In genomic region chr17:42984486-42984885, GRCh38 we compare ENCODE assay signal across 23 cellular contexts. TPM values are rescaled to one million over a fixed set of nuclear protein-coding genes. Genes with fewer than 3 reads are reported as not detected.
A peak's percentile ranks its signal among the peaks of the same experiment; 100 is the strongest.
DNase-seq lines count a peak whose midpoint lies in the region; ATAC-seq, FAIRE-seq and TF ChIP-seq lines count a peak whose summit lies in the region.
"Had no signal": no experiment of that assay in that cellular context is flagged by ENCODE, and none has a peak within 500 bp of the region (broad histone marks: within the 10 kb centered on the region; RNA-seq: fewer than 3 reads in every experiment).

No MANE protein-coding gene starts in this region.

- H3K9ac ChIP-seq in astrocyte (ENCODE audit: low read length): no peak overlapping the region

- H3K9me3 ChIP-seq in astrocyte (ENCODE audit: insufficient read depth, low read depth, low read length): no peaks in the 10 kb centered on the region
- no peaks in the 10 kb centered on the region for H3K9me3 ChIP-seq in upper lobe of right lung
- H3K9me3 ChIP-seq: colonic mucosa, SJCRH30 had no signal

- H3K27ac Mint-ChIP-seq in activated T-cell treated with anti-CD3 and anti-CD28 coated beads, Interleukin-2, amount 50 U/mL, for 72 hours: peak overlapping the region; percentile 64
- H3K27ac Mint-ChIP-seq in astrocyte (ENCODE audit: unreplicated experiment) (peak overlapping the region; percentile 34), memory B cell (peak overlapping the region; percentile 83)
- H3K27ac Mint-ChIP-seq: activated naive CD4-positive, alpha-beta T cell treated with anti-CD3 and anti-CD28 coated beads, Interleukin-2, amount 50 U/mL, for 24 hours; activated T-cell treated with anti-CD3 and anti-CD28 coated beads, Interleukin-2, amount 50 U/mL, for 24 hours had no signal

- intact Hi-C loops in upper lobe of right lung (cut with DNase I): no loop called here

- no peak overlapping the region for H3K4me3 Mint-ChIP-seq in activated T-cell treated with anti-CD3 and anti-CD28 coated beads, Interleukin-2, amount 50 U/mL, for 72 hours
- no peak overlapping the region for H3K4me3 Mint-ChIP-seq in astrocyte (ENCODE audit: unreplicated experiment)
- peak overlapping the region; percentile 81 for H3K4me3 Mint-ChIP-seq in memory B cell
- H3K4me3 Mint-ChIP-seq: activated naive CD4-positive, alpha-beta T cell treated with anti-CD3 and anti-CD28 coated beads, Interleukin-2, amount 50 U/mL, for 24 hours; activated T-cell treated with anti-CD3 and anti-CD28 coated beads, Interleukin-2, amount 50 U/mL, for 24 hours had no signal

- no peaks in the 10 kb centered on the region for H3K9me3 Mint-ChIP-seq in activated T-cell treated with anti-CD3 and anti-CD28 coated beads, Interleukin-2, amount 50 U/mL, for 72 hours
- H3K9me3 Mint-ChIP-seq in astrocyte (ENCODE audit: unreplicated experiment): no peaks in the 10 kb centered on the region
- no peaks in the 10 kb centered on the region for H3K9me3 Mint-ChIP-seq in memory B cell
- H3K9me3 Mint-ChIP-seq: activated naive CD4-positive, alpha-beta T cell treated with anti-CD3 and anti-CD28 coated beads, Interleukin-2, amount 50 U/mL, for 24 hours; activated T-cell treated with anti-CD3 and anti-CD28 coated beads, Interleukin-2, amount 50 U/mL, for 24 hours; naive thymus-derived CD4-positive, alpha-beta T cell had no signal

- no peak overlapping the region for H3K27ac ChIP-seq in astrocyte (ENCODE audit: low read depth, low read length)
- H3K27ac ChIP-seq in upper lobe of right lung: peak overlapping the region; percentile 13
- H3K27ac ChIP-seq: colonic mucosa, foreskin keratinocyte, SJCRH30 had no signal

- no peak for DNase-seq in activated T-cell treated with anti-CD3 and anti-CD28 coated beads, Interleukin-2, amount 50 U/mL, for 72 hours
- no peak for DNase-seq in activated T-cell treated with anti-CD3 and anti-CD28 coated beads for 4 hours
- no peak for DNase-seq in astrocyte (ENCODE audit: low read depth)
- DNase-seq in memory B cell (ENCODE audit: low spot score in 2 of 2): no peak
- no peak for DNase-seq in upper lobe of right lung
- no peak for DNase-seq in activated CD8-positive, alpha-beta memory T cell treated with anti-CD3 and anti-CD28 coated beads, Interleukin-2, amount 50 U/mL, for 4 hours
- no peak for DNase-seq in cerebellum (ENCODE audit: low spot score)
- DNase-seq: activated CD4-positive, alpha-beta T cell treated with anti-CD3 and anti-CD28 coated beads, Interleukin-2, amount 50 U/mL, for 48 hours; activated T-cell treated with anti-CD3 and anti-CD28 coated beads, Interleukin-2, amount 50 U/mL, for 24 hours; colonic mucosa; foreskin keratinocyte; hippocampal formation; mammary epithelial cell; naive thymus-derived CD4-positive, alpha-beta T cell; NCI-H1105; NCI-H524 treated with DMSO at 0.1 percent for 48 hours; PC-3; SJCRH30; stimulated activated CD4-positive, alpha-beta T cell treated with anti-CD3 and anti-CD28 coated beads, Interleukin-2, amount 100 ng/mL, for 48 hours; T-helper 2 cell had no signal

- H3K27me3 ChIP-seq in astrocyte (ENCODE audit: insufficient read depth, low read length) (no peaks in the 10 kb centered on the region), upper lobe of right lung (no peaks in the 10 kb centered on the region)
- H3K27me3 ChIP-seq: colonic mucosa, foreskin keratinocyte, SJCRH30 had no signal

- H3K36me3 ChIP-seq in astrocyte (ENCODE audit: insufficient read depth, low read length) (peaks cover 20% of the 10 kb centered on the region), upper lobe of right lung (peaks cover 45% of the 10 kb centered on the region)

- H3K4me1 Mint-ChIP-seq in activated T-cell treated with anti-CD3 and anti-CD28 coated beads, Interleukin-2, amount 50 U/mL, for 72 hours (ENCODE audit: low read depth): peaks cover 39% of the 10 kb centered on the region
- H3K4me1 Mint-ChIP-seq in astrocyte (ENCODE audit: low read depth, unreplicated experiment) (peaks cover 13% of the 10 kb centered on the region), memory B cell (peaks cover 36% of the 10 kb centered on the region)

- peaks cover 5 to 12% of the 10 kb centered on the region in 2 donors for H3K36me3 Mint-ChIP-seq in activated T-cell treated with anti-CD3 and anti-CD28 coated beads, Interleukin-2, amount 50 U/mL, for 72 hours (ENCODE audit: insufficient read depth in 2 of 2)
- peaks cover 16% of the 10 kb centered on the region for H3K36me3 Mint-ChIP-seq in astrocyte (ENCODE audit: low read depth, unreplicated experiment)
- peaks cover 12% of the 10 kb centered on the region for H3K36me3 Mint-ChIP-seq in memory B cell

- no peaks in the 10 kb centered on the region for H3K27me3 Mint-ChIP-seq in activated T-cell treated with anti-CD3 and anti-CD28 coated beads, Interleukin-2, amount 50 U/mL, for 72 hours (ENCODE audit: low read depth)
- H3K27me3 Mint-ChIP-seq in astrocyte (ENCODE audit: low read depth, unreplicated experiment) (no peaks in the 10 kb centered on the region), memory B cell (no peaks in the 10 kb centered on the region)
- H3K27me3 Mint-ChIP-seq: activated naive CD4-positive, alpha-beta T cell treated with anti-CD3 and anti-CD28 coated beads, Interleukin-2, amount 50 U/mL, for 24 hours; activated T-cell treated with anti-CD3 and anti-CD28 coated beads, Interleukin-2, amount 50 U/mL, for 24 hours; naive thymus-derived CD4-positive, alpha-beta T cell had no signal

- TF ChIP-seq CTCF in astrocyte (IDR thresholded peaks at IDR 0.05; ENCODE audit: insufficient read depth, low read depth, low read length): no peak
- TF ChIP-seq CTCF in upper lobe of right lung (IDR thresholded peaks at IDR 0.05): no peak

- H3K4me1 ChIP-seq in astrocyte (ENCODE audit: insufficient read depth, low read length) (peaks cover 18% of the 10 kb centered on the region), upper lobe of right lung (peaks cover 22% of the 10 kb centered on the region)

- peaks cover 25% of the 10 kb centered on the region for H3K79me2 ChIP-seq in astrocyte (ENCODE audit: insufficient read depth, low read length)

- no peak overlapping the region for H2AFZ ChIP-seq in astrocyte (ENCODE audit: low read depth, low read length)

- no peak overlapping the region for H3K4me2 ChIP-seq in astrocyte (ENCODE audit: low read length)

- no peak for FAIRE-seq in astrocyte (lab: Jason Lieb, UNC)
- FAIRE-seq: islet of Langerhans had no signal

- H3K4me3 ChIP-seq in astrocyte (ENCODE audit: insufficient read depth, low read depth, low read length) (no peak overlapping the region), upper lobe of right lung (no peak overlapping the region)
- H3K4me3 ChIP-seq: colonic mucosa, SJCRH30 had no signal

- H4K20me1 ChIP-seq in astrocyte (ENCODE audit: insufficient read depth, low read length): peaks cover 21% of the 10 kb centered on the region

- ATAC-seq in activated T-cell treated with anti-CD3 and anti-CD28 coated beads, Interleukin-2, amount 50 U/mL, for 72 hours (replicated peaks in 1 of 2): no peak
- ATAC-seq in memory B cell (ENCODE audit: low read depth): no peak
- ATAC-seq in upper lobe of right lung: no peak
- no peak for ATAC-seq in HG02852 (IDR thresholded peaks at IDR 0.05; ENCODE audit: unreplicated experiment)
- ATAC-seq: foreskin keratinocyte, PC-3 had no signal

RNA-seq across cellular contexts. Expression of gene RUNDC1, which starts 4.1 kb away (rescaled TPM):
- 10 to 100 TPM in 1 of 2 donors, 1 to 10 TPM in 1; 10.0 to 11.5 TPM for total RNA-seq in activated T-cell treated with anti-CD3 and anti-CD28 coated beads, Interleukin-2, amount 50 U/mL, for 72 hours
- total RNA-seq in astrocyte: 13.2 and 13.8 TPM in 2 replicates
- 14.4 TPM for total RNA-seq in upper lobe of right lung
- total RNA-seq in cerebellum: 14.6 TPM

RNA-seq across cellular contexts. Expression of gene PTGES3L, which starts 4.6 kb away (rescaled TPM):
- total RNA-seq in activated T-cell treated with anti-CD3 and anti-CD28 coated beads, Interleukin-2, amount 50 U/mL, for 72 hours: under 1 TPM; 0.36 to 0.95 TPM
- total RNA-seq in astrocyte: 5.1 and 5.8 TPM in 2 replicates
- 0.38 TPM for total RNA-seq in upper lobe of right lung
- 3.1 TPM for total RNA-seq in cerebellum

RNA-seq across cellular contexts. Expression of gene RPL27, which starts 13.7 kb away (rescaled TPM):
- total RNA-seq in activated T-cell treated with anti-CD3 and anti-CD28 coated beads, Interleukin-2, amount 50 U/mL, for 72 hours: 1,000 to 10,000 TPM; 1,142 to 1,191 TPM
- total RNA-seq in astrocyte (993 and 1,032 TPM in 2 replicates), upper lobe of right lung (752 TPM), cerebellum (484 TPM)

RNA-seq across cellular contexts. Expression of gene AARSD1, which starts 20.2 kb away (rescaled TPM):
- total RNA-seq in activated T-cell treated with anti-CD3 and anti-CD28 coated beads, Interleukin-2, amount 50 U/mL, for 72 hours: 10 to 100 TPM; 50.7 to 52.2 TPM
- total RNA-seq in astrocyte (42.8 and 45.2 TPM in 2 replicates), upper lobe of right lung (35.0 TPM), cerebellum (19.3 TPM)

RNA-seq across cellular contexts. Expression of gene IFI35, which starts 22.1 kb away (rescaled TPM):
- 10 to 100 TPM; 28.3 to 63.3 TPM for total RNA-seq in activated T-cell treated with anti-CD3 and anti-CD28 coated beads, Interleukin-2, amount 50 U/mL, for 72 hours
- 60.5 and 72.8 TPM in 2 replicates for total RNA-seq in astrocyte
- 47.7 TPM for total RNA-seq in upper lobe of right lung
- total RNA-seq in cerebellum: 2.0 TPM
- total RNA-seq: SJCRH30 had no signal
